Comparison of ENCODE assay signal across 21 cellular contexts in genomic region chr21:45026066-45026745, GRCh38.
"Had no signal": no experiment of that assay in that cellular context is flagged by ENCODE, and none has a peak within 500 bp of the region (broad histone marks: within the 10 kb centered on the region; RNA-seq: fewer than 3 reads in every experiment).

No MANE protein-coding gene starts in this region.

- DNase-seq: activated CD4-positive, alpha-beta T cell treated with anti-CD3 and anti-CD28 coated beads, Interleukin-2, amount 10 ng/mL, durations not matched to agents 24 days and 14 days; activated CD8-positive, alpha-beta memory T cell treated with anti-CD3 and anti-CD28 coated beads, Interleukin-2, amount 10 ng/mL, durations not matched to agents 7 days and 5 days; activated CD8-positive, alpha-beta T cell treated with anti-CD3 and anti-CD28 coated beads for 36 hours; activated effector memory CD4-positive, alpha-beta T cell treated with anti-CD3 and anti-CD28 coated beads, Interleukin-2, amount 50 U/mL, for 16 hours; activated naive CD4-positive, alpha-beta T cell treated with anti-CD3 and anti-CD28 coated beads, Interleukin-2, amount 10 ng/mL, durations not matched to agents 7 days and 5 days; activated T-cell treated with anti-CD3 and anti-CD28 coated beads for 4 hours; amygdala; body of pancreas; dermis blood vessel endothelial cell; effector memory CD4-positive, alpha-beta T cell; foreskin melanocyte; hippocampal formation; mesendoderm; naive thymus-derived CD4-positive, alpha-beta T cell; stimulated activated CD4-positive, alpha-beta T cell treated with anti-CD3 and anti-CD28 coated beads, Interleukin-1b, Interleukin-23, amount 100 ng/mL, for 48 hours; substantia nigra had no signal

- ATAC-seq: activated CD8-positive, alpha-beta memory T cell treated with anti-CD3 and anti-CD28 coated beads, Interleukin-2, amount 10 ng/mL, durations not matched to agents 7 days and 5 days; activated CD8-positive, alpha-beta T cell treated with anti-CD3 and anti-CD28 coated beads for 36 hours; body of pancreas; esophagus mucosa; naive thymus-derived CD4-positive, alpha-beta T cell had no signal

- H3K36me3 ChIP-seq: cardiac muscle cell, prostate gland, right atrium auricular region, tibial nerve had no signal

- H3K9me3 ChIP-seq: body of pancreas, prostate gland had no signal

- H3K27ac ChIP-seq: body of pancreas, cardiac muscle cell, prostate gland, right atrium auricular region, tibial nerve had no signal

- H3K27me3 ChIP-seq: body of pancreas, cardiac muscle cell, right atrium auricular region, tibial nerve had no signal

- H3K4me3 ChIP-seq: body of pancreas, cardiac muscle cell, prostate gland, right atrium auricular region, tibial nerve had no signal

- H3K4me1 ChIP-seq: prostate gland had no signal
